1 cellular context compared by ENCODE assay signal in genomic region chr12:120194534-120195395, GRCh38.
A peak's percentile ranks its signal among the peaks of the same experiment; 100 is the strongest.
TF ChIP-seq lines count a peak whose summit lies in the region.

Gene GCN1, minus strand, starts transcription at chr12:120194715. Its CDS starts 18 bp downstream, at chr12:120194697.

TF ChIP-seq in HepG2, 621 proteins besides CTCF, POLR2A, EP300 and RAD21 (continued from another document and continues in another):
- TF ChIP-seq TFAP4 (IDR thresholded peaks at IDR 0.05; ENCODE audit: borderline replicate concordance, low read depth) (peak; percentile 34; the same call in 1 of the 2 replicates), ZNF276 (CRISPR knock-in tag; IDR thresholded peaks at IDR 0.05; ENCODE audit: low read depth) (peak; percentile 94), ZNF256 (CRISPR knock-in tag; conservative IDR thresholded peaks at IDR 0.05) (peak; percentile 27; the same call in 1 of the 2 replicates), E2F1 (CRISPR knock-in tag; IDR thresholded peaks at IDR 0.05) (0 out of 2 replicates have a peak, but pooled peaks have one; percentile 59), ATF5 (CRISPR knock-in tag; IDR thresholded peaks at IDR 0.05; ENCODE audit: low read depth) (0 out of 2 replicates have a peak, but pooled peaks have one; percentile 49), ZNF432 (CRISPR knock-in tag; IDR thresholded peaks at IDR 0.05; ENCODE audit: borderline replicate concordance) (no peak), NFATC3 (CRISPR knock-in tag; IDR thresholded peaks at IDR 0.05) (peak; percentile 72; the same call in 1 of the 2 replicates), NFE2 (CRISPR knock-in tag; IDR thresholded peaks at IDR 0.05) (no peak), ZNF556 (CRISPR knock-in tag; IDR thresholded peaks at IDR 0.05; ENCODE audit: borderline replicate concordance) (peak; percentile 46; the same call in 1 of the 2 replicates), TAF15 (IDR thresholded peaks at IDR 0.05; ENCODE audit: low read depth, low read length, poor library complexity, severe bottlenecking) (peak; percentile 35), ZEB1 (IDR thresholded peaks at IDR 0.05; ENCODE audit: insufficient replicate concordance, low read depth) (peak; percentile 52), MATR3 (CRISPR knock-in tag; IDR thresholded peaks at IDR 0.05) (no peak), PRDM15 (CRISPR knock-in tag; IDR thresholded peaks at IDR 0.05) (0 out of 2 replicates have a peak, but pooled peaks have one; percentile 9), ZNF496 (CRISPR knock-in tag; IDR thresholded peaks at IDR 0.05; ENCODE audit: insufficient replicate concordance) (no peak), HMG20A (CRISPR knock-in tag; IDR thresholded peaks at IDR 0.05; ENCODE audit: borderline replicate concordance) (no peak), ZNF615 (CRISPR knock-in tag; IDR thresholded peaks at IDR 0.05; ENCODE audit: borderline replicate concordance) (no peak), ZNF879 (CRISPR knock-in tag; IDR thresholded peaks at IDR 0.05) (peak; percentile 84; the same call in 1 of the 2 replicates), ZNF567 (CRISPR knock-in tag; IDR thresholded peaks at IDR 0.05; ENCODE audit: borderline replicate concordance) (peak; percentile 29; the same call in 1 of the 2 replicates), NFIC (IDR thresholded peaks at IDR 0.05; ENCODE audit: low read length) (no peak), ZNF746 (CRISPR knock-in tag; IDR thresholded peaks at IDR 0.05) (peak; percentile 78; the same call in 1 of the 2 replicates), ZNF672 (CRISPR knock-in tag; IDR thresholded peaks at IDR 0.05) (0 out of 2 replicates have a peak, but pooled peaks have one; percentile 69), NCOR1 (IDR thresholded peaks at IDR 0.05; ENCODE audit: borderline replicate concordance, low read length) (0 out of 2 replicates have a peak, but pooled peaks have one; percentile 30), ZNF460 (CRISPR knock-in tag; IDR thresholded peaks at IDR 0.05; ENCODE audit: borderline replicate concordance) (no peak), CREBL2 (CRISPR knock-in tag; IDR thresholded peaks at IDR 0.05; ENCODE audit: borderline replicate concordance) (peak; percentile 36; the same call in 1 of the 2 replicates), ZNF512 (CRISPR knock-in tag; IDR thresholded peaks at IDR 0.05) (no peak), MAZ (IDR thresholded peaks at IDR 0.05; ENCODE audit: borderline replicate concordance, low read depth, low read length) (peak; percentile 79; the same call in 1 of the 2 replicates), MAZ (CRISPR knock-in tag; IDR thresholded peaks at IDR 0.05; ENCODE audit: low read depth) (peak; percentile 83; the same call in 1 of the 2 replicates), YEATS2 (CRISPR knock-in tag; IDR thresholded peaks at IDR 0.05; ENCODE audit: borderline replicate concordance) (peak; percentile 57), ZNF501 (CRISPR knock-in tag; IDR thresholded peaks at IDR 0.05) (peak; percentile 79), ZNF503 (CRISPR knock-in tag; IDR thresholded peaks at IDR 0.05) (peak; percentile 60; the same call in 1 of the 2 replicates), ZZZ3 (CRISPR knock-in tag; IDR thresholded peaks at IDR 0.05; ENCODE audit: borderline replicate concordance) (no peak; the same call in 1 of the 2 replicates), ZBTB42 (CRISPR knock-in tag; IDR thresholded peaks at IDR 0.05) (no peak; the same call in 1 of the 2 replicates), ZNF788 (CRISPR knock-in tag; IDR thresholded peaks at IDR 0.05; ENCODE audit: borderline replicate concordance) (peak; percentile 38; the same call in 1 of the 2 replicates), ZNF30 (CRISPR knock-in tag; IDR thresholded peaks at IDR 0.05) (no peak; the same call in 1 of the 2 replicates), ZNF207 (IDR thresholded peaks at IDR 0.05; ENCODE audit: borderline replicate concordance) (no peak), TIGD3 (CRISPR knock-in tag; IDR thresholded peaks at IDR 0.05; ENCODE audit: borderline replicate concordance) (no peak; the same call in 1 of the 2 replicates), DMTF1 (CRISPR knock-in tag; IDR thresholded peaks at IDR 0.05) (no peak), TGIF2 (CRISPR knock-in tag; IDR thresholded peaks at IDR 0.05) (peak; percentile 83), AGO2 (optimal IDR thresholded peaks at IDR 0.05; ENCODE audit: low read depth, low read length) (peak; percentile 97), THRA (CRISPR knock-in tag; IDR thresholded peaks at IDR 0.05; ENCODE audit: borderline replicate concordance) (peak; percentile 38; the same call in 1 of the 2 replicates)
